Comparison of ENCODE assay signal across 2 cellular contexts in the genomic region with DNA sequence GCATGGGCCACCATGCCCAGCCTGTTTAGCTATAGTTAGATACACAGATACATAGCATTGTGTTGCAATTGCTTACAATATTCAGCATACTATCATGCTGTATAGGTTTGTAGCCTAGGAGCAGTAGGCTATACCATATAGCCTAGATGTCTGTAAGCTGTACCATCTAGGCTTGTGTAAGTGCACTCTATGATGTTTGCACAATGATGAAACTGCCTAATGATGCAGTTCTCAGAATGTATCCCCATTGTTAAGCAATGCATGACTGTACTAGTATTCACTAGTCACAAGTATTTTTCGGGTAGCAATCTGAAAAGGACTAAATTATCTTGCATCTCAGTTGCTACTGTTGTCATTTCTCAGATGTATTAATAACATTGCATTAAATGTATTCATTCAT.
TF ChIP-seq lines count a peak whose summit lies in the region.

No MANE protein-coding gene starts in this region.

TF ChIP-seq in GM12891, 5 proteins besides CTCF, POLR2A, EP300 and RAD21:
- TF ChIP-seq TAF1 (IDR thresholded peaks at IDR 0.05; ENCODE audit: low read depth, low read length) (no peak), POU2F2 (IDR thresholded peaks at IDR 0.05; ENCODE audit: low read depth, low read length) (no peak), SPI1 (IDR thresholded peaks at IDR 0.05; ENCODE audit: low read depth, low read length) (no peak), PAX5 (IDR thresholded peaks at IDR 0.05; ENCODE audit: insufficient read depth, low read length, severe bottlenecking) (no peak), POLR2AphosphoS5 (IDR thresholded peaks at IDR 0.05; ENCODE audit: low read depth, low read length) (no peak)

TF ChIP-seq in K562, 482 proteins besides CTCF, POLR2A, EP300 and RAD21:
- TF ChIP-seq CEBPG (CRISPR knock-in tag; IDR thresholded peaks at IDR 0.05) (no peak), CEBPG (tag; conservative IDR thresholded peaks at IDR 0.05 in 1 of 2, IDR thresholded peaks at IDR 0.05 in 1 of 2) (peak in 1 of 2 experiments; percentile 39; a peak in 1 of 4 replicates), HNRNPH1 (optimal IDR thresholded peaks at IDR 0.05; ENCODE audit: low read depth, low read length) (no peak), ZNF23 (CRISPR knock-in tag; IDR thresholded peaks at IDR 0.05) (no peak), ETS2 (tag; IDR thresholded peaks at IDR 0.05; ENCODE audit: borderline replicate concordance, poor library complexity, severe bottlenecking) (no peak), CEBPB (tag; IDR thresholded peaks at IDR 0.05) (0 out of 2 replicates have a peak, but pooled peaks have one; percentile 24)
- TF ChIP-seq, protein P1, sequence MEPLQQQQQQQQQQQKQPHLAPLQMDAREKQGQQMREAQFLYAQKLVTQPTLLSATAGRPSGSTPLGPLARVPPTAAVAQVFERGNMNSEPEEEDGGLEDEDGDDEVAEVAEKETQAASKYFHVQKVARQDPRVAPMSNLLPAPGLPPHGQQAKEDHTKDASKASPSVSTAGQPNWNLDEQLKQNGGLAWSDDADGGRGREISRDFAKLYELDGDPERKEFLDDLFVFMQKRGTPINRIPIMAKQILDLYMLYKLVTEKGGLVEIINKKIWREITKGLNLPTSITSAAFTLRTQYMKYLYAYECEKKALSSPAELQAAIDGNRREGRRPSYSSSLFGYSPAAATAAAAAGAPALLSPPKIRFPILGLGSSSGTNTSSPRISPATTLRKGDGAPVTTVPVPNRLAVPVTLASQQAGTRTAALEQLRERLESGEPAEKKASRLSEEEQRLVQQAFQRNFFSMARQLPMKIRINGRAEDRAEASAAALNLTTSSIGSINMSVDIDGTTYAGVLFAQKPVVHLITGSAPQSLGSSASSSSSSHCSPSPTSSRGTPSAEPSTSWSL (CRISPR knock-in tag; IDR thresholded peaks at IDR 0.05; ENCODE audit: borderline replicate concordance), result no peak
- TF ChIP-seq, protein P2, sequence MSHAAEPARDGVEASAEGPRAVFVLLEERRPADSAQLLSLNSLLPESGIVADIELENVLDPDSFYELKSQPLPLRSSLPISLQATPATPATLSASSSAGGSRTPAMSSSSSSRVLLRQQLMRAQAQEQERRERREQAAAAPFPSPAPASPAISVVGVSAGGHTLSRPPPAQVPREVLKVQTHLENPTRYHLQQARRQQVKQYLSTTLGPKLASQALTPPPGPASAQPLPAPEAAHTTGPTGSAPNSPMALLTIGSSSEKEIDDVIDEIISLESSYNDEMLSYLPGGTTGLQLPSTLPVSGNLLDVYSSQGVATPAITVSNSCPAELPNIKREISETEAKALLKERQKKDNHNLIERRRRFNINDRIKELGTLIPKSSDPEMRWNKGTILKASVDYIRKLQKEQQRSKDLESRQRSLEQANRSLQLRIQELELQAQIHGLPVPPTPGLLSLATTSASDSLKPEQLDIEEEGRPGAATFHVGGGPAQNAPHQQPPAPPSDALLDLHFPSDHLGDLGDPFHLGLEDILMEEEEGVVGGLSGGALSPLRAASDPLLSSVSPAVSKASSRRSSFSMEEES (CRISPR knock-in tag; IDR thresholded peaks at IDR 0.05), result no peak
